ENCODE assay signal across 17 cellular contexts in genomic region chr19:2812414-2813234, GRCh38. TPM values are rescaled to one million over a fixed set of nuclear protein-coding genes. Genes with fewer than 3 reads are reported as not detected.
DNase-seq lines count a peak whose midpoint lies in the region; ATAC-seq and TF ChIP-seq lines count a peak whose summit lies in the region.
"Had no signal": no experiment of that assay in that cellular context is flagged by ENCODE, and none has a peak within 500 bp of the region (broad histone marks: within the 10 kb centered on the region; RNA-seq: fewer than 3 reads in every experiment).

No MANE protein-coding gene starts in this region.

- H3K9me2 ChIP-seq in SK-N-SH, result no peaks in the 10 kb centered on the region

- H3K9ac ChIP-seq in SK-N-SH, result no peak overlapping the region
- H3K9ac ChIP-seq in smooth muscle cell (ENCODE audit: low read depth), result peak overlapping the region; percentile 51

- POLR2A ChIA-PET in SK-N-SH (lab: Yijun Ruan, JAX), result interaction anchor here (0.7 kb wide), 1 partner anchor 16 kb away, joined by 4 read pairs; no protein-coding TSS in a partner anchor

- DNase-seq in SK-N-SH (peak; percentile 57), GM20000 (ENCODE audit: low spot score) (peak; percentile 22), iPS-NIHi11 (ENCODE audit: low spot score) (peak; percentile 22), smooth muscle cell (lab: John Stamatoyannopoulos, UW; ENCODE audit: unreplicated experiment) (no peak), foreskin keratinocyte (no peak), NCI-H1092 treated with DMSO at 0.1 percent for 48 hours (lab: John Stamatoyannopoulos, UW) (no peak)
- DNase-seq: AML-193, DMS 273 treated with DMSO at 0.1 percent for 48 hours, DND-41, NCI-H1105, NCI-H1694, NCI-H2081 treated with DMSO at 0.1 percent for 48 hours, SHP77 had no signal

- TF ChIP-seq RAD21 in SK-N-SH (IDR thresholded peaks at IDR 0.05; ENCODE audit: low read length), result no peak

- H4K20me1 ChIP-seq in SK-N-SH (ENCODE audit: insufficient read depth), result no peaks in the 10 kb centered on the region
- no peaks in the 10 kb centered on the region for H4K20me1 ChIP-seq in smooth muscle cell (ENCODE audit: low read depth)

- 95% methylated on average over 11 of the region's 37 CpGs for WGBS in SK-N-SH (ENCODE audit: low lambda C conversion rate)
- 96% methylated on average over 36 of the region's 37 CpGs for WGBS in smooth muscle cell (ENCODE audit: low lambda C conversion rate)

- H3K27me3 ChIP-seq in SK-N-SH (ENCODE audit: insufficient read depth) (no peaks in the 10 kb centered on the region), smooth muscle cell (ENCODE audit: low read depth) (no peaks in the 10 kb centered on the region), foreskin keratinocyte (no peaks in the 10 kb centered on the region)

- H3K27ac ChIP-seq in SK-N-SH (ENCODE audit: low read depth in 2 of 2, low read length in 1 of 2) (peak overlapping the region in 1 of 2 experiments; percentile 86; a peak in 2 of 4 replicates), smooth muscle cell (ENCODE audit: low read depth) (peak overlapping the region; percentile 80), foreskin keratinocyte (no peak overlapping the region)
- H3K27ac ChIP-seq: 22Rv1 had no signal

- H3K79me2 ChIP-seq in SK-N-SH (ENCODE audit: insufficient read depth) (no peaks in the 10 kb centered on the region), smooth muscle cell (ENCODE audit: low read depth) (no peaks in the 10 kb centered on the region)

- no peak overlapping the region for H2AFZ ChIP-seq in SK-N-SH (ENCODE audit: low read depth)
- no peak overlapping the region for H2AFZ ChIP-seq in smooth muscle cell (ENCODE audit: low read depth)

- ATAC-seq in SK-N-SH treated with all-trans-retinoic acid at 6 μM for 48 hours, result no peak
- ATAC-seq in HG02852 (IDR thresholded peaks at IDR 0.05; ENCODE audit: unreplicated experiment), result no peak
- no peak for ATAC-seq in foreskin keratinocyte

- H3K4me2 ChIP-seq in SK-N-SH, result no peak overlapping the region
- no peak overlapping the region for H3K4me2 ChIP-seq in smooth muscle cell

- H3F3A ChIP-seq in SK-N-SH (replicated peaks; ENCODE audit: insufficient read depth) (no peaks in the 10 kb centered on the region), smooth muscle cell (ENCODE audit: low read depth) (no peaks in the 10 kb centered on the region)

- H3K4me1 ChIP-seq in SK-N-SH (ENCODE audit: control insufficient read depth in 1 of 2, insufficient read depth in 2 of 2, low read depth in 1 of 2, low read length in 1 of 2), result peaks cover 0 to 23% of the 10 kb centered on the region in 2 experiments; a peak in 1 of 4 replicates
- H3K4me1 ChIP-seq in smooth muscle cell (ENCODE audit: low read depth), result no peaks in the 10 kb centered on the region
- no peaks in the 10 kb centered on the region for H3K4me1 ChIP-seq in foreskin keratinocyte

- H3K4me3 ChIP-seq in SK-N-SH (ENCODE audit: low read depth in 2 of 2, low read length in 1 of 2) (no peak overlapping the region), smooth muscle cell (no peak overlapping the region)

- CTCF ChIA-PET in SK-N-SH (lab: Yijun Ruan, JAX), result interaction anchor here (1.0 to 2.4 kb wide), 3 partner anchors 74 to 296 kb away, joined by 3 to 6 read pairs (median 3); no protein-coding TSS in a partner anchor

- H3K9me3 ChIP-seq in SK-N-SH (no peaks in the 10 kb centered on the region), smooth muscle cell (replicated peaks; ENCODE audit: low read depth) (no peaks in the 10 kb centered on the region)

- no peak for TF ChIP-seq EP300 in SK-N-SH (IDR thresholded peaks at IDR 0.05; ENCODE audit: borderline replicate concordance in 1 of 2, low read depth in 1 of 2, low read length in 1 of 2)

- H3K36me3 ChIP-seq in SK-N-SH (replicated peaks in 1 of 2; ENCODE audit: control insufficient read depth in 1 of 2, insufficient read depth in 2 of 2, low read length in 1 of 2), result peaks cover 3 to 47% of the 10 kb centered on the region in 2 experiments
- H3K36me3 ChIP-seq in smooth muscle cell (ENCODE audit: low read depth), result no peaks in the 10 kb centered on the region

- TF ChIP-seq CTCF in SK-N-SH (IDR thresholded peaks at IDR 0.05), result no peak
- no peak for TF ChIP-seq CTCF in GM20000 (IDR thresholded peaks at IDR 0.05; ENCODE audit: extremely low read depth, missing control alignments)
- no peak for TF ChIP-seq CTCF in smooth muscle cell (IDR thresholded peaks at IDR 0.05; ENCODE audit: borderline replicate concordance, insufficient read depth, poor library complexity, severe bottlenecking)
- no peak for TF ChIP-seq CTCF in foreskin keratinocyte (conservative IDR thresholded peaks at IDR 0.05)

TF ChIP-seq in SK-N-SH, 30 proteins besides CTCF, POLR2A, EP300 and RAD21:
- TF ChIP-seq NRF1 (IDR thresholded peaks at IDR 0.05; ENCODE audit: low read depth, low read length) (no peak), SMC3 (IDR thresholded peaks at IDR 0.05; ENCODE audit: low read depth, low read length) (no peak), MEF2A (IDR thresholded peaks at IDR 0.05; ENCODE audit: borderline replicate concordance, low read depth) (no peak)
- TF ChIP-seq, protein P1, sequence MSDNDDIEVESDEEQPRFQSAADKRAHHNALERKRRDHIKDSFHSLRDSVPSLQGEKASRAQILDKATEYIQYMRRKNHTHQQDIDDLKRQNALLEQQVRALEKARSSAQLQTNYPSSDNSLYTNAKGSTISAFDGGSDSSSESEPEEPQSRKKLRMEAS (IDR thresholded peaks at IDR 0.05; ENCODE audit: low read depth), result no peak

TF ChIP-seq in SK-N-SH treated with all-trans-retinoic acid at 6 μM for 48 hours, 23 proteins besides CTCF, POLR2A, EP300 and RAD21 (continues in another document):
- TF ChIP-seq RARB (CRISPR knock-in tag; IDR thresholded peaks at IDR 0.05) (no peak), CSDC2 (CRISPR knock-in tag; IDR thresholded peaks at IDR 0.05) (no peak), SNAI2 (CRISPR knock-in tag; IDR thresholded peaks at IDR 0.05) (no peak), ZFP3 (CRISPR knock-in tag; IDR thresholded peaks at IDR 0.05) (no peak), ISL1 (CRISPR knock-in tag; IDR thresholded peaks at IDR 0.05) (no peak), ZNF70 (CRISPR knock-in tag; IDR thresholded peaks at IDR 0.05) (no peak), OSR1 (CRISPR knock-in tag; IDR thresholded peaks at IDR 0.05) (no peak), PPARA (CRISPR knock-in tag; IDR thresholded peaks at IDR 0.05; ENCODE audit: borderline replicate concordance) (no peak), TCF4 (CRISPR knock-in tag; IDR thresholded peaks at IDR 0.05; ENCODE audit: borderline replicate concordance) (no peak)
- TF ChIP-seq, protein P2, sequence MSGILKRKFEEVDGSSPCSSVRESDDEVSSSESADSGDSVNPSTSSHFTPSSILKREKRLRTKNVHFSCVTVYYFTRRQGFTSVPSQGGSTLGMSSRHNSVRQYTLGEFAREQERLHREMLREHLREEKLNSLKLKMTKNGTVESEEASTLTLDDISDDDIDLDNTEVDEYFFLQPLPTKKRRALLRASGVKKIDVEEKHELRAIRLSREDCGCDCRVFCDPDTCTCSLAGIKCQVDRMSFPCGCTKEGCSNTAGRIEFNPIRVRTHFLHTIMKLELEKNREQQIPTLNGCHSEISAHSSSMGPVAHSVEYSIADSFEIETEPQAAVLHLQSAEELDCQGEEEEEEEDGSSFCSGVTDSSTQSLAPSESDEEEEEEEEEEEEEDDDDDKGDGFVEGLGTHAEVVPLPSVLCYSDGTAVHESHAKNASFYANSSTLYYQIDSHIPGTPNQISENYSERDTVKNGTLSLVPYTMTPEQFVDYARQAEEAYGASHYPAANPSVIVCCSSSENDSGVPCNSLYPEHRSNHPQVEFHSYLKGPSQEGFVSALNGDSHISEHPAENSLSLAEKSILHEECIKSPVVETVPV (CRISPR knock-in tag; IDR thresholded peaks at IDR 0.05), result no peak

RNA-seq across cellular contexts. Expression of gene ZNF554, which starts 7.0 kb away (rescaled TPM):
- 1.7 and 2.1 TPM in 2 replicates for polyA plus RNA-seq in SK-N-SH (2012; rRNA removed)
- 1.1 and 1.3 TPM in 2 replicates for polyA plus RNA-seq in SK-N-SH (2012; cell fraction: cytosol; rRNA removed)
- 5.6 and 5.8 TPM in 2 replicates for polyA plus RNA-seq in SK-N-SH (2012; cell fraction: nucleus; rRNA removed)
- 3.0 and 4.8 TPM in 2 replicates for total RNA-seq in smooth muscle cell
- polyA plus RNA-seq in smooth muscle cell, result 2.3 and 4.6 TPM in 2 replicates
- total RNA-seq in foreskin keratinocyte, result 2.3 and 2.7 TPM in 2 replicates
- polyA plus RNA-seq in foreskin keratinocyte, result 1.2 and 1.4 TPM in 2 replicates

RNA-seq across cellular contexts. Expression of gene THOP1, which starts 27.3 kb away (rescaled TPM):
- polyA plus RNA-seq in SK-N-SH (2012; rRNA removed), result 124 and 138 TPM in 2 replicates
- 57.3 and 90.2 TPM in 2 replicates for polyA plus RNA-seq in SK-N-SH (2012; cell fraction: cytosol; rRNA removed)
- 210 and 269 TPM in 2 replicates for polyA plus RNA-seq in SK-N-SH (2012; cell fraction: nucleus; rRNA removed)
- total RNA-seq in smooth muscle cell, result 40.5 and 42.5 TPM in 2 replicates
- polyA plus RNA-seq in smooth muscle cell, result 65.6 and 68.7 TPM in 2 replicates
- 113 and 136 TPM in 2 replicates for total RNA-seq in foreskin keratinocyte
- 109 and 115 TPM in 2 replicates for polyA plus RNA-seq in foreskin keratinocyte

RNA-seq across cellular contexts. Expression of gene ZNF555, which starts 28.7 kb away (rescaled TPM):
- polyA plus RNA-seq in SK-N-SH (2012; rRNA removed) (1.4 and 2.2 TPM in 2 replicates), smooth muscle cell (3.2 and 6.1 TPM in 2 replicates), foreskin keratinocyte (1.7 and 2.4 TPM in 2 replicates)
- polyA plus RNA-seq in SK-N-SH (2012; cell fraction: cytosol; rRNA removed), result 1.8 and 2.1 TPM in 2 replicates
- 2.0 and 3.1 TPM in 2 replicates for polyA plus RNA-seq in SK-N-SH (2012; cell fraction: nucleus; rRNA removed)
- total RNA-seq in smooth muscle cell (4.9 and 10.0 TPM in 2 replicates), foreskin keratinocyte (4.3 and 4.4 TPM in 2 replicates)

RNA-seq across cellular contexts. Expression of gene SGTA, which starts 29.6 kb away (rescaled TPM):
- 60.4 and 78.4 TPM in 2 replicates for polyA plus RNA-seq in SK-N-SH (2012; rRNA removed)
- polyA plus RNA-seq in SK-N-SH (2012; cell fraction: cytosol; rRNA removed), result 31.1 and 45.4 TPM in 2 replicates
- 58.8 and 85.2 TPM in 2 replicates for polyA plus RNA-seq in SK-N-SH (2012; cell fraction: nucleus; rRNA removed)
- 25.5 and 34.4 TPM in 2 replicates for total RNA-seq in smooth muscle cell
- polyA plus RNA-seq in smooth muscle cell, result 69.6 and 71.2 TPM in 2 replicates
- 67.5 and 73.8 TPM in 2 replicates for total RNA-seq in foreskin keratinocyte
- polyA plus RNA-seq in foreskin keratinocyte, result 83.5 and 83.7 TPM in 2 replicates

RNA-seq across cellular contexts. Expression of gene ZNF556, which starts 54.5 kb away (rescaled TPM):
- polyA plus RNA-seq in SK-N-SH (2012; rRNA removed) (0.46 and 0.67 TPM in 2 replicates), smooth muscle cell (not detected in 2 replicates), foreskin keratinocyte (not detected in 2 replicates)
- 0.63 and 0.71 TPM in 2 replicates for polyA plus RNA-seq in SK-N-SH (2012; cell fraction: cytosol; rRNA removed)
- 0.87 and 1.0 TPM in 2 replicates for polyA plus RNA-seq in SK-N-SH (2012; cell fraction: nucleus; rRNA removed)
- total RNA-seq in smooth muscle cell (0.04 TPM in 1 of 2 replicates, not detected in the other), foreskin keratinocyte (not detected in 2 replicates)
- polyA plus RNA-seq: CD14-positive monocyte had no signal

Comparison
In these comparisons a context has a peak if more than half of its experiments do, and no peak if none do; other contexts are left out.
1. DNase-seq: peak in SK-N-SH (single experiment), GM20000 (single experiment) and iPS-NIHi11 (single experiment); none in smooth muscle cell (single experiment), foreskin keratinocyte (0 of 2) and NCI-H1092 treated with DMSO at 0.1 percent for 48 hours (single experiment).